In genomic region chr17:59155439-59156177, GRCh38 we compare ENCODE assay signal across 1 cellular context.
TF ChIP-seq lines count a peak whose summit lies in the region.

PRR11 (plus strand) TSS chr17:59155746; CDS start chr17:59169753, 14,007 bp downstream.

TF ChIP-seq in H1, 55 proteins besides CTCF, POLR2A, EP300 and RAD21 (continued from another document):
- TF ChIP-seq E2F6 (IDR thresholded peaks at IDR 0.05) (peak; percentile 67; the same call in 1 of the 2 replicates), KDM5A (IDR thresholded peaks at IDR 0.05; ENCODE audit: low read length) (peak; percentile 53; the same call in 1 of the 2 replicates), SP1 (IDR thresholded peaks at IDR 0.05; ENCODE audit: low read depth, low read length) (0 out of 2 replicates have a peak, but pooled peaks have one; percentile 70), RNF2 (IDR thresholded peaks at IDR 0.05; ENCODE audit: borderline replicate concordance, low read depth, low read length, missing control alignments, poor library complexity, severe bottlenecking) (no peak), KDM4A (IDR thresholded peaks at IDR 0.05; ENCODE audit: low read depth, low read length, severe bottlenecking) (no peak), SIN3A (conservative IDR thresholded peaks at IDR 0.05 in 1 of 2, IDR thresholded peaks at IDR 0.05 in 1 of 2; ENCODE audit: low read depth in 1 of 2, low read length in 2 of 2) (peak; percentile 3 to 90; a peak in 3 of 4 replicates), POLR2AphosphoS5 (IDR thresholded peaks at IDR 0.05; ENCODE audit: low read depth, low read length) (peak; percentile 35; the same call in 1 of the 2 replicates), PHF8 (conservative IDR thresholded peaks at IDR 0.05; ENCODE audit: low read depth, low read length) (peak; percentile 37; the same call in 1 of the 2 replicates)
